11 cellular contexts compared by ENCODE assay signal in genomic region chr5:62268792-62269191, GRCh38. TPM values are rescaled to one million over a fixed set of nuclear protein-coding genes. Genes with fewer than 3 reads are reported as not detected.
DNase-seq lines count a peak whose midpoint lies in the region; ATAC-seq and TF ChIP-seq lines count a peak whose summit lies in the region.
"Had no signal": no experiment of that assay in that cellular context is flagged by ENCODE, and none has a peak within 500 bp of the region (broad histone marks: within the 10 kb centered on the region; RNA-seq: fewer than 3 reads in every experiment).

No MANE protein-coding gene starts in this region.

- no peaks in the 10 kb centered on the region for H3K79me2 ChIP-seq in PC-9 (ENCODE audit: low read depth)
- H3K79me2 ChIP-seq in hepatocyte = no peaks in the 10 kb centered on the region

- H3K36me3 ChIP-seq in BLaER1 treated with 17β-estradiol and CSF1 and Interleukin-3, amounts not matched to agents 10 nM and 100 nM = no peaks in the 10 kb centered on the region
- H3K36me3 ChIP-seq in PC-9 (ENCODE audit: low read depth) (no peaks in the 10 kb centered on the region), hepatocyte (replicated peaks; ENCODE audit: insufficient read depth, low read depth) (no peaks in the 10 kb centered on the region)

- intact Hi-C loops in PC-9 (cut with micrococcal nuclease; ENCODE audit: unreplicated experiment) = no loop called here

- TF ChIP-seq CTCF in PC-9 (conservative IDR thresholded peaks at IDR 0.05) (no peak), hepatocyte (IDR thresholded peaks at IDR 0.05; ENCODE audit: poor library complexity) (no peak)

- no TSS peak for BruUV-seq in PC-9 (replicated peaks; lab: Mats Ljungman, UMichigan)

- peak overlapping the region in 10 of 11 experiments; percentile 16 to 84 (median 54); a peak in 18 of 22 replicates for H3K4me2 ChIP-seq in BLaER1 treated with 17β-estradiol and CSF1 and Interleukin-3, amounts not matched to agents 10 nM and 100 nM
- peak overlapping the region; percentile 24 for H3K4me2 ChIP-seq in PC-9
- no peak overlapping the region for H3K4me2 ChIP-seq in hepatocyte

- POLR2A ChIA-PET in PC-9 (lab: Charles Lee; ENCODE audit: unreplicated experiment) = interaction anchor here (0.6 kb wide), 1 partner anchor 37 kb away, joined by 4 read pairs; the partner anchor contains the start of gene KIF2A

- whole genome bisulfite sequencing in hepatocyte (ENCODE audit: low lambda C conversion rate, missing lambda C conversion rate) = 63% methylated on average over 2 of the region's 2 CpGs

- H3K27me3 ChIP-seq in BLaER1 treated with 17β-estradiol and CSF1 and Interleukin-3, amounts not matched to agents 10 nM and 100 nM = no peaks in the 10 kb centered on the region
- no peaks in the 10 kb centered on the region for H3K27me3 ChIP-seq in PC-9 (ENCODE audit: insufficient read depth, low read depth)
- H3K27me3 ChIP-seq in hepatocyte = no peaks in the 10 kb centered on the region

- ATAC-seq in GM18498 (IDR thresholded peaks at IDR 0.05; ENCODE audit: unreplicated experiment) = no peak
- ATAC-seq: Panc1 had no signal

- no peaks in the 10 kb centered on the region for H3K9me2 ChIP-seq in PC-9 (ENCODE audit: insufficient read depth)
- no peaks in the 10 kb centered on the region for H3K9me2 ChIP-seq in hepatocyte (replicated peaks; ENCODE audit: insufficient read depth)

- H3K9ac ChIP-seq in BLaER1 treated with 17β-estradiol and CSF1 and Interleukin-3, amounts not matched to agents 10 nM and 100 nM = no peak overlapping the region

- H3K4me3 ChIP-seq in BLaER1 treated with 17β-estradiol and CSF1 and Interleukin-3, amounts not matched to agents 10 nM and 100 nM = no peak overlapping the region; a peak in 1 of 20 replicates
- no peak overlapping the region for H3K4me3 ChIP-seq in PC-9
- H3K4me3 ChIP-seq in hepatocyte = no peak overlapping the region

- CTCF ChIA-PET in PC-9 (lab: Charles Lee) = no interaction called here

- peak; percentile 14 for DNase-seq in GF-D8 (lab: John Stamatoyannopoulos, UW)
- DNase-seq in PC-9 = no peak
- DNase-seq in hepatocyte (ENCODE audit: low spot score) = no peak
- no peak for DNase-seq in stimulated activated CD4-positive, alpha-beta T cell treated with anti-CD3 and anti-CD28 coated beads, Interleukin-2, amount 100 ng/mL, for 24 hours
- no peak for DNase-seq in T-helper 1 cell
- DNase-seq: endodermal cell, NCI-H1694 treated with DMSO at 0.1 percent for 48 hours, T1000 had no signal

- peaks cover 0 to 5% (median 0%) of the 10 kb centered on the region in 11 experiments; a peak in 2 of 22 replicates for H3K9me3 ChIP-seq in BLaER1 treated with 17β-estradiol and CSF1 and Interleukin-3, amounts not matched to agents 10 nM and 100 nM (replicated peaks in 1 of 11)
- H3K9me3 ChIP-seq in PC-9 (ENCODE audit: insufficient read depth, low read depth) = no peaks in the 10 kb centered on the region
- no peaks in the 10 kb centered on the region for H3K9me3 ChIP-seq in hepatocyte (ENCODE audit: low read depth)

- H3K27ac ChIP-seq in BLaER1 treated with 17β-estradiol and CSF1 and Interleukin-3, amounts not matched to agents 10 nM and 100 nM = peak overlapping the region in 8 of 11 experiments; percentile 4 to 69 (median 52); a peak in 12 of 22 replicates
- H3K27ac ChIP-seq in PC-9 (no peak overlapping the region), hepatocyte (peak overlapping the region; percentile 52)

- H2AFZ ChIP-seq in PC-9 = no peak overlapping the region
- no peak overlapping the region for H2AFZ ChIP-seq in hepatocyte

- peaks cover 6% of the 10 kb centered on the region for H3F3A ChIP-seq in PC-9 (ENCODE audit: insufficient read depth, low read depth)

- no peaks in the 10 kb centered on the region for H4K20me1 ChIP-seq in BLaER1 treated with 17β-estradiol and CSF1 and Interleukin-3, amounts not matched to agents 10 nM and 100 nM
- H4K20me1 ChIP-seq in PC-9 (ENCODE audit: insufficient read depth) (no peaks in the 10 kb centered on the region), hepatocyte (ENCODE audit: insufficient read depth, poor library complexity, severe bottlenecking) (no peaks in the 10 kb centered on the region)

- peaks cover 0 to 21% (median 13%) of the 10 kb centered on the region in 10 experiments; a peak in 16 of 20 replicates for H3K4me1 ChIP-seq in BLaER1 treated with 17β-estradiol and CSF1 and Interleukin-3, amounts not matched to agents 10 nM and 100 nM
- H3K4me1 ChIP-seq in PC-9 (replicated peaks; ENCODE audit: insufficient read depth) (peaks cover 16% of the 10 kb centered on the region), hepatocyte (ENCODE audit: insufficient read depth) (peaks cover 5% of the 10 kb centered on the region)

RNA-seq across cellular contexts. Expression of gene KIF2A, which starts 37.2 kb away (rescaled TPM):
- total RNA-seq in PC-9 (2021) = 39.6 and 54.8 TPM in 2 replicates
- 46.9 and 60.5 TPM in 2 replicates for total RNA-seq in hepatocyte
- polyA plus RNA-seq in hepatocyte = 28.3 and 35.2 TPM in 2 replicates
